ENCODE assay signal across 8 cellular contexts in genomic region chr1:246566808-246567154, GRCh38. TPM values are rescaled to one million over a fixed set of nuclear protein-coding genes. Genes with fewer than 3 reads are reported as not detected.
DNase-seq lines count a peak whose midpoint lies in the region; ATAC-seq and TF ChIP-seq lines count a peak whose summit lies in the region.

No MANE protein-coding gene starts in this region.

- no peak for TF ChIP-seq CTCF in WTC11 (IDR thresholded peaks at IDR 0.05)
- no peak for TF ChIP-seq CTCF in foreskin fibroblast (IDR thresholded peaks at IDR 0.05; ENCODE audit: low read depth, low read length)
- no peak for TF ChIP-seq CTCF in osteoblast (IDR thresholded peaks at IDR 0.05; ENCODE audit: extremely low read depth, low read depth, low read length)

- peaks cover 83% of the 10 kb centered on the region for H3K79me2 ChIP-seq in osteoblast (ENCODE audit: insufficient read depth, low read length)

- peak overlapping the region; percentile 97 for H3K4me3 ChIP-seq in CD4-positive, CD25-positive, alpha-beta regulatory T cell (ENCODE audit: low read depth, low read length)
- H3K4me3 ChIP-seq in foreskin fibroblast (ENCODE audit: low read depth in 1 of 2, low read length in 2 of 2): peak overlapping the region; percentile 92 to 100
- peak overlapping the region; percentile 96 for H3K4me3 ChIP-seq in osteoblast (ENCODE audit: insufficient read depth, low read length)

- DNase-seq in CD4-positive, CD25-positive, alpha-beta regulatory T cell: peak in 1 of 3 donors; percentile 61
- DNase-seq in WTC11 (ENCODE audit: low spot score) (no peak), foreskin fibroblast (peak; percentile 17 to 47), osteoblast (ENCODE audit: insufficient read length, low spot score, missing footprints) (no peak), GOT3 (lab: John Stamatoyannopoulos, UW) (no peak)

- H3K27me3 Mint-ChIP-seq in CD4-positive, CD25-positive, alpha-beta regulatory T cell: no peaks in the 10 kb centered on the region
- H3K27me3 Mint-ChIP-seq in WTC11 (ENCODE audit: low read depth): no peaks in the 10 kb centered on the region

- peak overlapping the region; percentile 91 for H2AFZ ChIP-seq in osteoblast (ENCODE audit: low read length)

- CTCF ChIA-PET in WTC11 (lab: Charles Lee): interaction anchor here (1.0 kb wide), 1 partner anchor 123 kb away, joined by 4 read pairs; no protein-coding TSS in a partner anchor

- H3K4me1 ChIP-seq in CD4-positive, CD25-positive, alpha-beta regulatory T cell (ENCODE audit: control insufficient read depth, insufficient read depth, low read length, poor library complexity, severe bottlenecking): peaks cover 69% of the 10 kb centered on the region
- H3K4me1 ChIP-seq in osteoblast (ENCODE audit: insufficient read depth, low read length): peaks cover 32% of the 10 kb centered on the region

- POLR2A ChIA-PET in WTC11 (lab: Charles Lee): no interaction called here

- H3K4me3 Mint-ChIP-seq in CD4-positive, CD25-positive, alpha-beta regulatory T cell: peak overlapping the region; percentile 94 to 100 (median 98)
- peak overlapping the region; percentile 98 for H3K4me3 Mint-ChIP-seq in WTC11

- H3K27ac ChIP-seq in CD4-positive, CD25-positive, alpha-beta regulatory T cell (ENCODE audit: insufficient read depth, low read length, poor library complexity, severe bottlenecking): peak overlapping the region; percentile 94
- H3K27ac ChIP-seq in osteoblast (ENCODE audit: low read depth, low read length): peak overlapping the region; percentile 95

- H3K27ac Mint-ChIP-seq in CD4-positive, CD25-positive, alpha-beta regulatory T cell: peak overlapping the region; percentile 96 to 99 (median 99)
- H3K27ac Mint-ChIP-seq in WTC11: peak overlapping the region; percentile 78

- H3K4me2 ChIP-seq in osteoblast (ENCODE audit: insufficient read depth, low read length): peak overlapping the region; percentile 76

- no peaks in the 10 kb centered on the region for H3K27me3 ChIP-seq in CD4-positive, CD25-positive, alpha-beta regulatory T cell (ENCODE audit: control insufficient read depth, insufficient read depth, low read length)
- no peaks in the 10 kb centered on the region for H3K27me3 ChIP-seq in osteoblast (ENCODE audit: insufficient read depth, low read length)

- no peaks in the 10 kb centered on the region for H4K20me1 ChIP-seq in osteoblast (ENCODE audit: insufficient read depth, low read length)

- no peaks in the 10 kb centered on the region for H3K9me3 ChIP-seq in CD4-positive, CD25-positive, alpha-beta regulatory T cell (ENCODE audit: control insufficient read depth in 2 of 2, low read length in 2 of 2)
- H3K9me3 ChIP-seq in osteoblast (ENCODE audit: low read depth, low read length): no peaks in the 10 kb centered on the region

- peaks cover 17 to 65% (median 36%) of the 10 kb centered on the region in 4 donors for H3K4me1 Mint-ChIP-seq in CD4-positive, CD25-positive, alpha-beta regulatory T cell
- peaks cover 14% of the 10 kb centered on the region for H3K4me1 Mint-ChIP-seq in WTC11

- H3K36me3 Mint-ChIP-seq in CD4-positive, CD25-positive, alpha-beta regulatory T cell: peaks cover 3% of the 10 kb centered on the region
- H3K36me3 Mint-ChIP-seq in WTC11: peaks cover 6% of the 10 kb centered on the region; the same call in 1 of the 2 replicates

- H3K36me3 ChIP-seq in CD4-positive, CD25-positive, alpha-beta regulatory T cell (ENCODE audit: control insufficient read depth, insufficient read depth, low read length): peaks cover 5% of the 10 kb centered on the region
- H3K36me3 ChIP-seq in osteoblast (ENCODE audit: insufficient read depth, low read length): peaks cover 3% of the 10 kb centered on the region

- ATAC-seq in CD4-positive, CD25-positive, alpha-beta regulatory T cell (ENCODE audit: low read depth in 2 of 2): peak in 1 of 2 donors; percentile 4
- ATAC-seq in GM19025 (IDR thresholded peaks at IDR 0.05; ENCODE audit: low read depth, unreplicated experiment) (peak; percentile 6), HG03108 (IDR thresholded peaks at IDR 0.05; ENCODE audit: unreplicated experiment) (peak; percentile 12), WTC11 (no peak), GM18519 (IDR thresholded peaks at IDR 0.05; ENCODE audit: low FRiP score, unreplicated experiment) (no peak)

- peaks cover 0 to 2% (median 0%) of the 10 kb centered on the region in 7 donors for H3K9me3 Mint-ChIP-seq in CD4-positive, CD25-positive, alpha-beta regulatory T cell
- H3K9me3 Mint-ChIP-seq in WTC11: no peaks in the 10 kb centered on the region

TF ChIP-seq in WTC11, 78 proteins besides CTCF, POLR2A, EP300 and RAD21 (continues in another document):
- TF ChIP-seq ARID4B (CRISPR knock-in tag; IDR thresholded peaks at IDR 0.05; ENCODE audit: borderline replicate concordance): no peak
- TF ChIP-seq ELF4 (CRISPR knock-in tag; IDR thresholded peaks at IDR 0.05; ENCODE audit: low read depth): no peak
- no peak for TF ChIP-seq ZNF138 (CRISPR knock-in tag; conservative IDR thresholded peaks at IDR 0.05)
- no peak for TF ChIP-seq ZMAT4 (CRISPR knock-in tag; IDR thresholded peaks at IDR 0.05)
- TF ChIP-seq CBFB (CRISPR knock-in tag; IDR thresholded peaks at IDR 0.05; ENCODE audit: low read depth): no peak
- TF ChIP-seq HMGXB4 (CRISPR knock-in tag; IDR thresholded peaks at IDR 0.05): no peak
- TF ChIP-seq ATF3 (CRISPR knock-in tag; conservative IDR thresholded peaks at IDR 0.05): no peak
- no peak for TF ChIP-seq ZNF416 (CRISPR knock-in tag; IDR thresholded peaks at IDR 0.05)
- no peak for TF ChIP-seq RORB (CRISPR knock-in tag; IDR thresholded peaks at IDR 0.05)

RNA-seq across cellular contexts. Expression of gene CNST, which starts 0.5 kb away (rescaled TPM):
- 115 TPM for total RNA-seq in CD4-positive, CD25-positive, alpha-beta regulatory T cell
- polyA plus RNA-seq in CD4-positive, CD25-positive, alpha-beta regulatory T cell: 10 to 100 TPM; 54.4 to 78.4 (median 62.6) TPM
- total RNA-seq in WTC11 (2021): 17.2 to 18.4 TPM (median 17.5 TPM) in 3 replicates
- 21.2 and 25.7 TPM in 2 replicates for total RNA-seq in osteoblast

RNA-seq across cellular contexts. Expression of gene TFB2M, which starts 0.7 kb away (rescaled TPM):
- total RNA-seq in CD4-positive, CD25-positive, alpha-beta regulatory T cell: 15.2 TPM
- 10 to 100 TPM; 15.4 to 21.8 (median 20.6) TPM for polyA plus RNA-seq in CD4-positive, CD25-positive, alpha-beta regulatory T cell
- total RNA-seq in WTC11 (2021) (16.1 to 17.3 TPM (median 16.5 TPM) in 3 replicates), osteoblast (18.3 and 19.5 TPM in 2 replicates)

RNA-seq across cellular contexts. Expression of gene SMYD3, which starts 59.7 kb away (rescaled TPM):
- 36.6 TPM for total RNA-seq in CD4-positive, CD25-positive, alpha-beta regulatory T cell
- 10 to 100 TPM; 17.7 to 32.7 (median 25.1) TPM for polyA plus RNA-seq in CD4-positive, CD25-positive, alpha-beta regulatory T cell
- total RNA-seq in WTC11 (2021) (21.4 to 31.9 TPM (median 30.9 TPM) in 3 replicates), osteoblast (162 and 171 TPM in 2 replicates)

Comparison
In these comparisons a context has a peak if more than half of its experiments do, and no peak if none do; other contexts are left out.
1. ATAC-seq: peak in GM19025 (single experiment) and HG03108 (single experiment); none in WTC11 (single experiment) and GM18519 (single experiment).
2. DNase-seq: peak in foreskin fibroblast (2 of 2); none in WTC11 (single experiment), osteoblast (single experiment) and GOT3 (single experiment).
3. Peak in every context shown above with its lines, with median percentiles within 50 percentile points of each other: H3K4me3 ChIP-seq.